ENCODE assay signal across 8 cellular contexts in the genomic region with DNA sequence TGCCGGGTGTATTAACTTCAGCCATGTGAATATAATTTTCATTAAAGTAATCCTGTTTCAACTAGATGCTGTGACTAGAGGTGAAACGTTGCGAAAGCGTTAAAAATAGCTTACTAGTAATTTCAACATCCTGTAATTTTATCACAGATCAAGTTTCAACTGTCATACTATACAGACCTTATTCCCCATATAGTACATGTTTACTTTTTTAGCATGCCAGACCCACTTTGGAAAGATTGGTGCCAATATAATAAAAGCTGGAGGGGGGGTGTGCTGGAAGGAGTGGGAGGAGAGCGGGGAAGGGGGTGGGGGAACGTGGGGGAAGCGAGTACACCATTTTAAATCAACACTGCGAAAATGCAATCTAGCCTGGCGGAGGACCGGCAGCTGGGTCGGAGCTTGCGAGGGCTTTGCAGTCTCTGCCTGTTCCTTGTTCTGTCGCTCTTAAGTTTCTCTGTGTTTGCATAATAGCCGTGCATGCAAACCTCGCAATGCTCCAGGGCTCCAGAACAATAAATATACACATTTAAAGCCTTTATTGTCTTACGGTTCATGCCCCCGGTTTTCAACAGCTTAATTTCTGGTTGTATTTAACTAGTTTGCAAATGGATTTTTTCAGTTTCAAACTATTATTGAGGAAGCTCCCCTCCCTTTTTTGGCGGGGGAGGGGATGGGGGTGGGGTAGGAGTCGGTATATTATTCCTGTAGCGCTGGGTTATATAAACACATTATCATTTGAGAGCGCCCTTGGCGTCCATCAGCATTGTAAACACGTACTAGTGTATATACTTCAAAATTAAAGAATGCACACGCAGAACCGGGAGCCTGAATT. TPM values are rescaled to one million over a fixed set of nuclear protein-coding genes. Genes with fewer than 3 reads are reported as not detected.
A peak's percentile ranks its signal among the peaks of the same experiment; 100 is the strongest.
DNase-seq lines count a peak whose midpoint lies in the region; TF ChIP-seq lines count a peak whose summit lies in the region.

No MANE protein-coding gene starts in this region.

- H3K27ac ChIP-seq in adipose tissue (ENCODE audit: low read depth, low read length) = peak overlapping the region; percentile 61
- H3K27ac ChIP-seq in left ventricle myocardium inferior (replicated peaks) = peak overlapping the region; percentile 96

- peak; percentile 55 for TF ChIP-seq POLR2A in Raji (IDR thresholded peaks at IDR 0.05; ENCODE audit: insufficient read depth, low read depth, low read length)

- H3K36me3 ChIP-seq in Loucy (ENCODE audit: insufficient read depth, low read length) (no peaks in the 10 kb centered on the region), left ventricle myocardium inferior (no peaks in the 10 kb centered on the region)

- H3K79me2 ChIP-seq in Loucy (ENCODE audit: insufficient read depth, low read length) = peaks cover 51% of the 10 kb centered on the region

- H3F3A ChIP-seq in Loucy (ENCODE audit: low read depth) = peaks cover 17% of the 10 kb centered on the region

- H3K4me3 ChIP-seq in GM08714 (ENCODE audit: low read length) = peak overlapping the region; percentile 100
- H3K4me3 ChIP-seq in Loucy (ENCODE audit: low read length, poor library complexity, severe bottlenecking) = peak overlapping the region; percentile 92
- H3K4me3 ChIP-seq in left ventricle myocardium inferior = peak overlapping the region; percentile 82

- peaks cover 14% of the 10 kb centered on the region for H4K20me1 ChIP-seq in Loucy (ENCODE audit: insufficient read depth, low read length, poor library complexity, severe bottlenecking)

- peak overlapping the region; percentile 90 for H3K9ac ChIP-seq in Loucy (ENCODE audit: low read depth, low read length, poor library complexity, severe bottlenecking)

- DNase-seq in H4 (ENCODE audit: low spot score) (peak; percentile 84), left ventricle myocardium inferior (peak; percentile 50), pons (ENCODE audit: low spot score) (peak; percentile 71), HuH-7.5 (ENCODE audit: low spot score) (no peak)

- peak overlapping the region; percentile 78 for H3K4me2 ChIP-seq in Loucy (ENCODE audit: low read depth, low read length, poor library complexity, severe bottlenecking)

- H3K4me1 ChIP-seq in Loucy (ENCODE audit: insufficient read depth, low read length, poor library complexity, severe bottlenecking) (peaks cover 36% of the 10 kb centered on the region), left ventricle myocardium inferior (peaks cover 73% of the 10 kb centered on the region)

- WGBS in adipose tissue, 3 donors = 0 to 1% (median 0%) methylated on average over 25 of the region's 25 CpGs

- intact Hi-C loops in left ventricle myocardium inferior (cut with micrococcal nuclease) = loop anchor here (5.0 kb wide), 2 partner anchors 137 to 347 kb away; no protein-coding TSS in a partner anchor

- H3K27me3 ChIP-seq in Loucy (ENCODE audit: insufficient read depth, low read length, poor library complexity, severe bottlenecking) (no peaks in the 10 kb centered on the region), left ventricle myocardium inferior (ENCODE audit: low read depth) (no peaks in the 10 kb centered on the region)

- H3K9me3 ChIP-seq in Loucy (ENCODE audit: insufficient read depth, low read depth, low read length) = no peaks in the 10 kb centered on the region
- H3K9me3 ChIP-seq in left ventricle myocardium inferior (replicated peaks) = no peaks in the 10 kb centered on the region

- no peaks in the 10 kb centered on the region for H3K9me2 ChIP-seq in Loucy (replicated peaks; ENCODE audit: low read depth, low read length)

- peak overlapping the region; percentile 99 for H2AFZ ChIP-seq in Loucy (ENCODE audit: low read length)

- TF ChIP-seq CTCF in Loucy (conservative IDR thresholded peaks at IDR 0.05; ENCODE audit: low read length) (no peak), left ventricle myocardium inferior (IDR thresholded peaks at IDR 0.05; ENCODE audit: borderline replicate concordance) (no peak)

RNA-seq across cellular contexts. Expression of a gene that starts 1.3 kb away (rescaled TPM):
- 11.6 and 15.7 TPM in 2 replicates for total RNA-seq in H4 (2014; rRNA removed; shearing (Covaris generic))
- 10 to 100 TPM in 2 of 3 donors, 1 to 10 TPM in 1; 3.3 to 59.6 (median 36.6) TPM for polyA plus RNA-seq in adipose tissue
- 13.7 TPM for total RNA-seq in left ventricle myocardium inferior
